ENCODE assay signal across 27 cellular contexts in the genomic region with DNA sequence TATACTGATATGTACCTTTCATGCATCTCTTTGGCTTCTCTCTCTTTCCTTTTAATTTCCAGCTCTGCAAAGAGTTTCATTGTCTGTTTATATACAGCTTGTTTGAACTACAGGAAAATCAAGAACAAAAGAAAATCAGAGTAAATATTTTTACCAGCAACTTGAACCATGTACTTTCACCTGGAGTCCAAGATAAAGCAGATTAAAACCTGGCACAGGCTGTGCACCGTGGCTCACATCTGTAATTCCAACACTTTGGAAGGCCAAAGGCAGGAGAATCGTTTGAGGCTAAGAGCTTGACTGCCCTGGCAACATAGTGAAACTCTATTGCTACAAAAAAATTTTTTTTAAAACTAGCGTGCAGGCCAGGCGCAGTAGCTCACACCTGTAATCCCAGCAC.
"Had no signal": no experiment of that assay in that cellular context is flagged by ENCODE, and none has a peak within 500 bp of the region (broad histone marks: within the 10 kb centered on the region; RNA-seq: fewer than 3 reads in every experiment).

No MANE protein-coding gene starts in this region.

- H3K9ac ChIP-seq: neural progenitor cell, parathyroid adenoma had no signal

- H3K4me3 Mint-ChIP-seq: naive thymus-derived CD4-positive, alpha-beta T cell; natural killer cell; nephron; neural progenitor cell; stimulated activated memory B cell treated with anti-CD40 and anti-IgM and Interleukin-4, amounts not matched to agents 10 μg/mL and 1 μg/mL and 100 μg/mL, for 72 hours; stimulated activated naive CD8-positive, alpha-beta T cell treated with anti-CD3 and anti-CD28 coated beads, Interleukin-15, amount 100 ng/mL, for 72 hours had no signal

- H3K27ac Mint-ChIP-seq: naive thymus-derived CD4-positive, alpha-beta T cell; natural killer cell; nephron; neural progenitor cell; progenitor cell of endocrine pancreas; stimulated activated memory B cell treated with anti-CD40 and anti-IgM and Interleukin-4, amounts not matched to agents 10 μg/mL and 1 μg/mL and 100 μg/mL, for 72 hours; stimulated activated naive CD8-positive, alpha-beta T cell treated with anti-CD3 and anti-CD28 coated beads, Interleukin-15, amount 100 ng/mL, for 72 hours had no signal

- H3K4me3 ChIP-seq: neural progenitor cell, ovary, psoas muscle, skin epidermis, thoracic aorta, thyroid gland, tibial nerve, upper lobe of right lung, vagina had no signal

- H3K27ac ChIP-seq: neural progenitor cell, ovary, parathyroid adenoma, psoas muscle, skin epidermis, thoracic aorta, thyroid gland, tibial nerve, upper lobe of right lung, vagina had no signal

- H3K36me3 ChIP-seq: ovary had no signal

- H3K4me1 Mint-ChIP-seq: nephron, neural progenitor cell had no signal

- DNase-seq: naive thymus-derived CD4-positive, alpha-beta T cell; natural killer cell; occipital lobe; ovary; posterior cingulate gyrus; psoas muscle; right cardiac atrium; stimulated activated CD4-positive, alpha-beta T cell treated with anti-CD3 and anti-CD28 coated beads, Interleukin-15, amount 100 ng/mL, for 24 hours; stimulated activated CD4-positive, alpha-beta T cell treated with anti-CD3 and anti-CD28 coated beads, Interleukin-4, amount 100 ng/mL, for 1 hour; stimulated activated CD4-positive, alpha-beta T cell treated with anti-CD3 and anti-CD28 coated beads, Interleukin-4, amount 100 ng/mL, for 4 hours; stimulated activated CD8-positive, alpha-beta memory T cell treated with anti-CD3 and anti-CD28 coated beads, Interleukin-4, amount 100 ng/mL, for 48 hours; stimulated activated naive CD4-positive, alpha-beta T cell; stimulated activated naive CD8-positive, alpha-beta T cell treated with anti-CD3 and anti-CD28 coated beads, Interleukin-15, amount 100 ng/mL, for 72 hours; stimulated activated naive CD8-positive, alpha-beta T cell treated with anti-CD3 and anti-CD28 coated beads, Interleukin-15, Interleukin-2, amounts not matched to agents 100 U/mL and 50 U/mL, for 24 hours; thyroid gland; trophoblast cell; upper lobe of right lung had no signal

- ATAC-seq: naive thymus-derived CD4-positive, alpha-beta T cell; natural killer cell; psoas muscle; right cardiac atrium; sciatic nerve; stimulated activated memory B cell treated with anti-CD40 and anti-IgM and Interleukin-4, amounts not matched to agents 10 μg/mL and 1 μg/mL and 100 μg/mL, for 72 hours; stimulated activated naive CD8-positive, alpha-beta T cell treated with anti-CD3 and anti-CD28 coated beads, Interleukin-15, amount 100 ng/mL, for 72 hours; stimulated activated naive CD8-positive, alpha-beta T cell treated with anti-CD3 and anti-CD28 coated beads, Interleukin-15, Interleukin-2, amounts not matched to agents 100 U/mL and 50 U/mL, for 24 hours; upper lobe of right lung had no signal

- H3K27me3 Mint-ChIP-seq: naive thymus-derived CD4-positive, alpha-beta T cell; progenitor cell of endocrine pancreas; stimulated activated memory B cell treated with anti-CD40 and anti-IgM and Interleukin-4, amounts not matched to agents 10 μg/mL and 1 μg/mL and 100 μg/mL, for 72 hours; stimulated activated naive CD8-positive, alpha-beta T cell treated with anti-CD3 and anti-CD28 coated beads, Interleukin-15, amount 100 ng/mL, for 72 hours had no signal

- H3K9me3 Mint-ChIP-seq: naive thymus-derived CD4-positive, alpha-beta T cell; natural killer cell; nephron; neural progenitor cell; stimulated activated memory B cell treated with anti-CD40 and anti-IgM and Interleukin-4, amounts not matched to agents 10 μg/mL and 1 μg/mL and 100 μg/mL, for 72 hours; stimulated activated naive CD8-positive, alpha-beta T cell treated with anti-CD3 and anti-CD28 coated beads, Interleukin-15, amount 100 ng/mL, for 72 hours had no signal

- H3K4me1 ChIP-seq: neural progenitor cell, parathyroid adenoma, thyroid gland, tibial nerve, upper lobe of right lung, vagina had no signal

- H3K9me3 ChIP-seq: ovary, psoas muscle, thoracic aorta, thyroid gland, tibial nerve, upper lobe of right lung, vagina had no signal

- H3K27me3 ChIP-seq: neural progenitor cell, ovary, thyroid gland, tibial nerve, upper lobe of right lung, vagina had no signal
